16 cellular contexts compared by ENCODE assay signal in the genomic region with DNA sequence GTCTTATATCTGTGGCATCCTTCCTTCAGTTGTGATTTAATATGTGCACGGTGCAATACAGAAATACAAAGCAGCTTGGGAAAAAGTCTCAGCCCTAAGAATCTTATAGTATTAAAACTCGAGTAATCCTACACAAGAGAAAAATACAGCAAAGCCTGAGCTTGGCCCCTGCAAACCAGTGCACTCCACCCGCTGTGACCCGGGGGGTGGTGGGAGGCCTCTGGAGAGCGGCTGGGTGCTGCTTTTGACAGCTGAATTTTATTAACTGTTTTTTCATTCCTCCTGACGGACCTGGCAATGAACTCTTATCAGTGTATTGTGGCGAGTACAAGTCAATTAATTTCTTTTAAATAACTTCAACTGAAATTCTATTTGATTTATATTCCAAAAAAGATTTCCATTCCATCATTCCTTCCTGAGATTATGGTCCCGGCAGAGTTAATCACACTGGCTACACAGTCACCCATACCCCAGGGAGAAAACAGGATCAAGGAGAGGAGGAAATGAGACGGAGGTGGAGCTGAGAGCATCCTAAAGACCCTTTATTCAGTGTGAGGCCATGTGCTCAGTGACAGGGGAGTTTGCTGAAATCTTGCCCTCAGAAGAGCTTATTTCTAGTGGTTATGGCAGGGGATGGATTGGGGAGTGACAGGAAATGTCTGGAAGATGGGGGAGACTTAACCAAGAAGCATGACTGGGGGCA.
DNase-seq lines count a peak whose midpoint lies in the region; ATAC-seq, FAIRE-seq and TF ChIP-seq lines count a peak whose summit lies in the region.
"Had no signal": no experiment of that assay in that cellular context is flagged by ENCODE, and none has a peak within 500 bp of the region (broad histone marks: within the 10 kb centered on the region; RNA-seq: fewer than 3 reads in every experiment).

No MANE protein-coding gene starts in this region.

- POLR2A ChIA-PET in A673 (lab: Charles Lee; ENCODE audit: low non-redundant PET), result interaction anchor here (0.7 kb wide), 1 partner anchor 95 kb away, joined by 3 read pairs; no protein-coding TSS in a partner anchor

- CTCF ChIA-PET in A673 (lab: Charles Lee), result no interaction called here

- no peaks in the 10 kb centered on the region for H3K36me3 Mint-ChIP-seq in nephron (ENCODE audit: low read depth)
- H3K36me3 Mint-ChIP-seq in activated naive CD4-positive, alpha-beta T cell treated with anti-CD3 and anti-CD28 coated beads, Interleukin-2, amount 50 U/mL, for 72 hours, result no peaks in the 10 kb centered on the region

- peak; percentile 77 for FAIRE-seq in D721Med (lab: Jason Lieb, UNC)
- FAIRE-seq: A204.1, H1 had no signal

- H4K20me1 ChIP-seq in osteoblast (ENCODE audit: insufficient read depth, low read length), result peaks cover 2% of the 10 kb centered on the region

- H3K27me3 ChIP-seq in A673 (replicated peaks; ENCODE audit: insufficient read depth, low read depth, low read length, poor library complexity) (no peaks in the 10 kb centered on the region), WERI-Rb-1 (ENCODE audit: insufficient read depth, low read depth, severe bottlenecking) (no peaks in the 10 kb centered on the region), osteoblast (ENCODE audit: insufficient read depth, low read length) (no peaks in the 10 kb centered on the region)

- no peak for ATAC-seq in HG03521 (IDR thresholded peaks at IDR 0.05; ENCODE audit: unreplicated experiment)
- ATAC-seq in activated naive CD4-positive, alpha-beta T cell treated with anti-CD3 and anti-CD28 coated beads, Interleukin-2, amount 50 U/mL, for 72 hours, result no peak

- no peak overlapping the region for H3K4me3 ChIP-seq in A673 (ENCODE audit: low read depth, low read length, poor library complexity, severe bottlenecking)
- peak overlapping the region; percentile 13 for H3K4me3 ChIP-seq in WERI-Rb-1 (ENCODE audit: low read depth, low read length)
- H3K4me3 ChIP-seq in osteoblast (ENCODE audit: insufficient read depth, low read length), result no peak overlapping the region

- H3K4me3 Mint-ChIP-seq in nephron, result no peak overlapping the region
- H3K4me3 Mint-ChIP-seq: CD4-positive, alpha-beta T cell; H9 had no signal

- H3K9me3 ChIP-seq in A673 (ENCODE audit: low read depth, low read length, poor library complexity, severe bottlenecking), result no peaks in the 10 kb centered on the region
- no peaks in the 10 kb centered on the region for H3K9me3 ChIP-seq in WERI-Rb-1 (ENCODE audit: severe bottlenecking)
- H3K9me3 ChIP-seq in osteoblast (ENCODE audit: low read depth, low read length), result no peaks in the 10 kb centered on the region
- H3K9me3 ChIP-seq: Caco-2 had no signal

- H3K27ac ChIP-seq in A673 (ENCODE audit: low read depth, low read length, poor library complexity, severe bottlenecking), result no peak overlapping the region
- H3K27ac ChIP-seq in WERI-Rb-1, result peak overlapping the region; percentile 96
- no peak overlapping the region for H3K27ac ChIP-seq in osteoblast (ENCODE audit: low read depth, low read length)
- H3K27ac ChIP-seq: C4-2B, HL-60 had no signal

- DNase-seq in A673 (ENCODE audit: low spot score) (peak; percentile 55), D721Med (ENCODE audit: insufficient read length, low spot score) (no peak), WERI-Rb-1 (peak; percentile 93), osteoblast (ENCODE audit: insufficient read length, low spot score, missing footprints) (no peak)
- no peak for DNase-seq in activated naive CD4-positive, alpha-beta T cell treated with anti-CD3 and anti-CD28 coated beads, Interleukin-2, amount 50 U/mL, for 72 hours (ENCODE audit: low spot score in 2 of 2)
- DNase-seq: AML-193; Caco-2; CD4-positive, alpha-beta T cell; GF-D8; H9 had no signal

- no peak overlapping the region for H3K4me2 ChIP-seq in osteoblast (ENCODE audit: insufficient read depth, low read length)

- no peaks in the 10 kb centered on the region for H3K9me3 Mint-ChIP-seq in nephron
- H3K9me3 Mint-ChIP-seq in activated naive CD4-positive, alpha-beta T cell treated with anti-CD3 and anti-CD28 coated beads, Interleukin-2, amount 50 U/mL, for 72 hours, result no peaks in the 10 kb centered on the region
- H3K9me3 Mint-ChIP-seq: CD4-positive, alpha-beta T cell; H9 had no signal

- H3K36me3 ChIP-seq in A673 (ENCODE audit: insufficient read depth, low read length, poor library complexity, severe bottlenecking), result no peaks in the 10 kb centered on the region
- no peaks in the 10 kb centered on the region for H3K36me3 ChIP-seq in WERI-Rb-1
- no peaks in the 10 kb centered on the region for H3K36me3 ChIP-seq in osteoblast (ENCODE audit: insufficient read depth, low read length)

- TF ChIP-seq CTCF in A673 (conservative IDR thresholded peaks at IDR 0.05; ENCODE audit: low read depth, low read length) (no peak), D721Med (IDR thresholded peaks at IDR 0.05; ENCODE audit: insufficient read depth, missing control alignments) (no peak), WERI-Rb-1 (IDR thresholded peaks at IDR 0.05; ENCODE audit: low read depth, low read length) (no peak), nephron (IDR thresholded peaks at IDR 0.05; ENCODE audit: unreplicated experiment in 3 of 3) (no peak), osteoblast (IDR thresholded peaks at IDR 0.05; ENCODE audit: extremely low read depth, low read depth, low read length) (no peak)

- intact Hi-C loops in A673 (cut with micrococcal nuclease; ENCODE audit: unreplicated experiment), result no loop called here

- peaks cover 66% of the 10 kb centered on the region for H3K4me1 Mint-ChIP-seq in nephron

- H3K79me2 ChIP-seq in osteoblast (ENCODE audit: insufficient read depth, low read length), result no peaks in the 10 kb centered on the region

- H2AFZ ChIP-seq in osteoblast (ENCODE audit: low read length), result no peak overlapping the region

- BruUV-seq in A673 (replicated peaks; lab: Mats Ljungman, UMichigan), result no TSS peak

- peaks cover 19% of the 10 kb centered on the region for H3K4me1 ChIP-seq in A673 (ENCODE audit: insufficient read depth, low read length, poor library complexity, severe bottlenecking)
- H3K4me1 ChIP-seq in osteoblast (ENCODE audit: insufficient read depth, low read length), result no peaks in the 10 kb centered on the region
- H3K4me1 ChIP-seq: Caco-2 had no signal

- peak overlapping the region; percentile 58 to 96 (median 83) for H3K27ac Mint-ChIP-seq in nephron
- no peak overlapping the region for H3K27ac Mint-ChIP-seq in activated naive CD4-positive, alpha-beta T cell treated with anti-CD3 and anti-CD28 coated beads, Interleukin-2, amount 50 U/mL, for 72 hours
- H3K27ac Mint-ChIP-seq: CD4-positive, alpha-beta T cell had no signal

- H3K27me3 Mint-ChIP-seq in nephron (ENCODE audit: low read depth), result peaks cover 4% of the 10 kb centered on the region

Comparison
In these comparisons a context has a peak if more than half of its experiments do, and no peak if none do; other contexts are left out.
1. DNase-seq: peak in A673 (single experiment) and WERI-Rb-1 (single experiment); none in D721Med (single experiment), activated naive CD4-positive, alpha-beta T cell treated with anti-CD3 and anti-CD28 coated beads, Interleukin-2, amount 50 U/mL, for 72 hours (0 of 2) and osteoblast (single experiment).
2. H3K27ac Mint-ChIP-seq: peak in nephron (3 of 3); none in activated naive CD4-positive, alpha-beta T cell treated with anti-CD3 and anti-CD28 coated beads, Interleukin-2, amount 50 U/mL, for 72 hours (0 of 2).